ENCODE assay signal across 14 cellular contexts in the genomic region with DNA sequence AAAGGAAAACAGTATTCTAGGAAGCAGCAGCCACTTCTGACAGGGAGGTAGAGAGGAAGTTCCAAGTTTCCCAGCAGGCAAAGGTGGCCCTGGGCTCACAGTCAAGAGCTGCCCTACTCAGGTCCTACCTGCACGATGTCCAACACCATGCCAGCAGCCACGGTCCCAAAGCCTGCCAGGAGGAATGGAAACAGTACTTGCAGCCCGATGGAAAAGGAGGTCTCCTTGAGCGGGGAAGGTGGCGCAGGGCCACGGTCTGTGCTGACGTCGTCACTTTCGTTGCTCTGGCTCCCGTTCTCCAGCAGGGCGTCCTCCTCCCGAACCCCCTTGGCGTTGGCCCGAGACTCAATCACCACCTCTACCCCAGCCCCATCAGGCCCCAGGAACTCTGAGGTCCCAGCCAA. TPM values are rescaled to one million over a fixed set of nuclear protein-coding genes. Genes with fewer than 3 reads are reported as not detected.
DNase-seq lines count a peak whose midpoint lies in the region; ATAC-seq and TF ChIP-seq lines count a peak whose summit lies in the region.
"Had no signal": no experiment of that assay in that cellular context is flagged by ENCODE, and none has a peak within 500 bp of the region (broad histone marks: within the 10 kb centered on the region; RNA-seq: fewer than 3 reads in every experiment).

No MANE protein-coding gene starts in this region.

- no peak for DNase-seq in activated naive CD4-positive, alpha-beta T cell treated with anti-CD3 and anti-CD28 coated beads, Interleukin-2, amount 50 U/mL, for 72 hours (ENCODE audit: low spot score in 2 of 2)
- DNase-seq in left ventricle myocardium superior (peak; percentile 66), thoracic aorta (ENCODE audit: low spot score) (no peak), NOMO-1 treated with DMSO at 0.1 percent for 48 hours (lab: John Stamatoyannopoulos, UW; ENCODE audit: unreplicated experiment) (no peak), sciatic nerve (ENCODE audit: low spot score) (no peak)
- DNase-seq: activated CD4-positive, alpha-beta memory T cell treated with anti-CD3 and anti-CD28 coated beads, Interleukin-2, amount 10 ng/mL, durations not matched to agents 7 days and 5 days; SIG-M5; stimulated activated CD4-positive, alpha-beta T cell treated with anti-CD3 and anti-CD28 coated beads, Interleukin-12 subunit alpha, Interleukin-12 subunit beta, amount 100 ng/mL, for 4 hours had no signal

- intact Hi-C loops in left ventricle myocardium superior (cut with micrococcal nuclease) = no loop called here
- intact Hi-C loops in sciatic nerve (cut with DNase I) = no loop called here

- peaks cover 82% of the 10 kb centered on the region for H3K4me1 Mint-ChIP-seq in activated naive CD4-positive, alpha-beta T cell treated with anti-CD3 and anti-CD28 coated beads, Interleukin-2, amount 50 U/mL, for 24 hours

- peak overlapping the region; percentile 90 for H3K4me3 ChIP-seq in thoracic aorta
- H3K4me3 ChIP-seq: left lung had no signal

- H3K36me3 Mint-ChIP-seq in activated naive CD4-positive, alpha-beta T cell treated with anti-CD3 and anti-CD28 coated beads, Interleukin-2, amount 50 U/mL, for 24 hours = peaks cover 5% of the 10 kb centered on the region
- H3K36me3 Mint-ChIP-seq in activated naive CD4-positive, alpha-beta T cell treated with anti-CD3 and anti-CD28 coated beads, Interleukin-2, amount 50 U/mL, for 72 hours = peaks cover 27 to 43% of the 10 kb centered on the region in 2 donors

- H3K4me3 Mint-ChIP-seq in activated naive CD4-positive, alpha-beta T cell treated with anti-CD3 and anti-CD28 coated beads, Interleukin-2, amount 50 U/mL, for 24 hours = peak overlapping the region; percentile 47
- H3K4me3 Mint-ChIP-seq: activated CD4-positive, alpha-beta memory T cell treated with anti-CD3 and anti-CD28 coated beads, Interleukin-2, amount 10 ng/mL, durations not matched to agents 7 days and 5 days; H9 had no signal

- H3K27ac ChIP-seq in thoracic aorta = no peak overlapping the region
- H3K27ac ChIP-seq: 22Rv1, left lung had no signal

- no peaks in the 10 kb centered on the region for H3K27me3 Mint-ChIP-seq in activated naive CD4-positive, alpha-beta T cell treated with anti-CD3 and anti-CD28 coated beads, Interleukin-2, amount 50 U/mL, for 24 hours

- H3K9me3 Mint-ChIP-seq in activated naive CD4-positive, alpha-beta T cell treated with anti-CD3 and anti-CD28 coated beads, Interleukin-2, amount 50 U/mL, for 24 hours = no peaks in the 10 kb centered on the region
- no peaks in the 10 kb centered on the region for H3K9me3 Mint-ChIP-seq in activated naive CD4-positive, alpha-beta T cell treated with anti-CD3 and anti-CD28 coated beads, Interleukin-2, amount 50 U/mL, for 72 hours
- H3K9me3 Mint-ChIP-seq: activated CD4-positive, alpha-beta memory T cell treated with anti-CD3 and anti-CD28 coated beads, Interleukin-2, amount 10 ng/mL, durations not matched to agents 7 days and 5 days; H9 had no signal

- peaks cover 37 to 79% of the 10 kb centered on the region in 2 donors for H3K4me1 ChIP-seq in thoracic aorta (ENCODE audit: control insufficient read depth in 1 of 2, low read depth in 2 of 2)

- no peak for ATAC-seq in activated naive CD4-positive, alpha-beta T cell treated with anti-CD3 and anti-CD28 coated beads, Interleukin-2, amount 50 U/mL, for 72 hours
- ATAC-seq in left ventricle myocardium superior (peak; percentile 0), thoracic aorta (ENCODE audit: insufficient number of reproducible peaks, low FRiP score, low read depth) (no peak), sciatic nerve (no peak)
- ATAC-seq: left lung had no signal

- no peaks in the 10 kb centered on the region for H3K9me3 ChIP-seq in thoracic aorta
- H3K9me3 ChIP-seq: Caco-2, left lung had no signal

- no peaks in the 10 kb centered on the region for H3K27me3 ChIP-seq in thoracic aorta (replicated peaks; ENCODE audit: insufficient read depth)

- no peak overlapping the region for H3K27ac Mint-ChIP-seq in activated naive CD4-positive, alpha-beta T cell treated with anti-CD3 and anti-CD28 coated beads, Interleukin-2, amount 50 U/mL, for 24 hours
- H3K27ac Mint-ChIP-seq in activated naive CD4-positive, alpha-beta T cell treated with anti-CD3 and anti-CD28 coated beads, Interleukin-2, amount 50 U/mL, for 72 hours = no peak overlapping the region
- H3K27ac Mint-ChIP-seq: activated CD4-positive, alpha-beta memory T cell treated with anti-CD3 and anti-CD28 coated beads, Interleukin-2, amount 10 ng/mL, durations not matched to agents 7 days and 5 days had no signal

- H3K36me3 ChIP-seq in thoracic aorta = no peaks in the 10 kb centered on the region

- no peak for TF ChIP-seq CTCF in thoracic aorta (IDR thresholded peaks at IDR 0.05)

RNA-seq across cellular contexts. Expression of gene SLC41A1, which starts 3.1 kb away (rescaled TPM):
- 10 to 100 TPM; 31.1 to 64.4 TPM for total RNA-seq in activated naive CD4-positive, alpha-beta T cell treated with anti-CD3 and anti-CD28 coated beads, Interleukin-2, amount 50 U/mL, for 72 hours
- total RNA-seq in left ventricle myocardium superior (511 TPM), thoracic aorta (10 to 100 TPM; 26.7 to 64.1 TPM), sciatic nerve (44.0 TPM)

RNA-seq across cellular contexts. Expression of gene RAB29, which starts 34.7 kb away (rescaled TPM):
- total RNA-seq in activated naive CD4-positive, alpha-beta T cell treated with anti-CD3 and anti-CD28 coated beads, Interleukin-2, amount 50 U/mL, for 72 hours = 10 to 100 TPM; 22.3 to 39.0 TPM
- total RNA-seq in left ventricle myocardium superior = 14.5 TPM
- total RNA-seq in thoracic aorta = 10 to 100 TPM; 23.5 to 47.2 TPM
- total RNA-seq in sciatic nerve = 17.6 TPM

RNA-seq across cellular contexts. Expression of gene PM20D1, which starts 40.0 kb away (rescaled TPM):
- under 1 TPM; 0.35 to 0.73 TPM for total RNA-seq in activated naive CD4-positive, alpha-beta T cell treated with anti-CD3 and anti-CD28 coated beads, Interleukin-2, amount 50 U/mL, for 72 hours
- total RNA-seq in left ventricle myocardium superior = 1.6 TPM
- total RNA-seq in thoracic aorta = under 1 TPM in 1 of 2 donors, not detected in 1; 0.14 TPM
- 3.9 TPM for total RNA-seq in sciatic nerve
- total RNA-seq: Caco-2, H9, M059J had no signal

RNA-seq across cellular contexts. Expression of gene NUCKS1, which starts 60.0 kb away (rescaled TPM):
- total RNA-seq in activated naive CD4-positive, alpha-beta T cell treated with anti-CD3 and anti-CD28 coated beads, Interleukin-2, amount 50 U/mL, for 72 hours = 100 to 1,000 TPM in 1 of 2 donors, 10 to 100 TPM in 1; 97.1 to 173 TPM
- 202 TPM for total RNA-seq in left ventricle myocardium superior
- total RNA-seq in thoracic aorta = 100 to 1,000 TPM in 1 of 2 donors, 10 to 100 TPM in 1; 80.6 to 116 TPM
- total RNA-seq in sciatic nerve = 193 TPM
